ENCODE assay signal across 25 cellular contexts in genomic region chr9:11092974-11093373, GRCh38.
"Had no signal": no experiment of that assay in that cellular context is flagged by ENCODE, and none has a peak within 500 bp of the region (broad histone marks: within the 10 kb centered on the region; RNA-seq: fewer than 3 reads in every experiment).

No MANE protein-coding gene starts in this region.

- H3K4me3 ChIP-seq: cardiac muscle cell had no signal

- H3K27me3 Mint-ChIP-seq: activated B cell treated with CpG ODN at 0.5 μM for 24 hours; activated CD4-positive, alpha-beta T cell treated with anti-CD3 and anti-CD28 coated beads, Interleukin-2, amount 10 ng/mL, durations not matched to agents 24 days and 14 days; activated CD8-positive, alpha-beta memory T cell treated with anti-CD3 and anti-CD28 coated beads, Interleukin-2, amount 10 ng/mL, durations not matched to agents 7 days and 5 days; activated naive CD8-positive, alpha-beta T cell; activated T-cell treated with anti-CD3 and anti-CD28 coated beads, Interleukin-2, amount 50 U/mL, for 24 hours; T-helper 17 cell had no signal

- H3K27me3 ChIP-seq: cardiac muscle cell had no signal

- H3K27ac Mint-ChIP-seq: activated B cell treated with CpG ODN at 0.5 μM for 24 hours; activated CD4-positive, alpha-beta T cell treated with anti-CD3 and anti-CD28 coated beads, Interleukin-2, amount 10 ng/mL, durations not matched to agents 24 days and 14 days; activated CD8-positive, alpha-beta memory T cell treated with anti-CD3 and anti-CD28 coated beads, Interleukin-2, amount 10 ng/mL, durations not matched to agents 7 days and 5 days; activated naive CD4-positive, alpha-beta T cell treated with anti-CD3 and anti-CD28 coated beads for 36 hours; activated naive CD8-positive, alpha-beta T cell; activated T-cell treated with anti-CD3 and anti-CD28 coated beads, Interleukin-2, amount 50 U/mL, for 24 hours; brain; T-helper 17 cell had no signal

- H3K4me1 Mint-ChIP-seq: activated B cell treated with CpG ODN at 0.5 μM for 24 hours; activated CD4-positive, alpha-beta T cell treated with anti-CD3 and anti-CD28 coated beads, Interleukin-2, amount 10 ng/mL, durations not matched to agents 24 days and 14 days; activated CD8-positive, alpha-beta memory T cell treated with anti-CD3 and anti-CD28 coated beads, Interleukin-2, amount 10 ng/mL, durations not matched to agents 7 days and 5 days; brain; T-helper 17 cell had no signal

- ATAC-seq: activated CD8-positive, alpha-beta memory T cell treated with anti-CD3 and anti-CD28 coated beads, Interleukin-2, amount 10 ng/mL, durations not matched to agents 7 days and 5 days; T-helper 17 cell had no signal

- H3K27ac ChIP-seq: cardiac muscle cell had no signal

- H3K4me3 Mint-ChIP-seq: activated B cell treated with CpG ODN at 0.5 μM for 24 hours; activated CD4-positive, alpha-beta T cell treated with anti-CD3 and anti-CD28 coated beads, Interleukin-2, amount 10 ng/mL, durations not matched to agents 24 days and 14 days; activated CD8-positive, alpha-beta memory T cell treated with anti-CD3 and anti-CD28 coated beads, Interleukin-2, amount 10 ng/mL, durations not matched to agents 7 days and 5 days; activated naive CD4-positive, alpha-beta T cell treated with anti-CD3 and anti-CD28 coated beads for 36 hours; activated naive CD8-positive, alpha-beta T cell; activated T-cell treated with anti-CD3 and anti-CD28 coated beads, Interleukin-2, amount 50 U/mL, for 24 hours; brain; T-helper 17 cell had no signal

- H3K36me3 ChIP-seq: cardiac muscle cell had no signal

- DNase-seq: activated B cell treated with CpG ODN at 0.5 μM for 24 hours; activated CD4-positive, alpha-beta T cell treated with anti-CD3 and anti-CD28 coated beads for 1 hour; activated CD4-positive, alpha-beta T cell treated with anti-CD3 and anti-CD28 coated beads, Interleukin-2, amount 10 ng/mL, durations not matched to agents 24 days and 14 days; activated CD4-positive, alpha-beta T cell treated with anti-CD3 and anti-CD28 coated beads, Interleukin-2, amount 50 U/mL, for 48 hours; activated CD8-positive, alpha-beta memory T cell treated with anti-CD3 and anti-CD28 coated beads, Interleukin-2, amount 10 ng/mL, durations not matched to agents 7 days and 5 days; activated gamma-delta T cell; activated naive CD4-positive, alpha-beta T cell treated with anti-CD3 and anti-CD28 coated beads for 36 hours; activated T-cell treated with anti-CD3 and anti-CD28 coated beads, Interleukin-2, amount 50 U/mL, for 24 hours; amygdala; Karpas-422; NCI-H1105; NCI-H1436; NCI-H187; NCI-H2081 treated with DMSO at 0.1 percent for 48 hours; NCI-H2171 treated with DMSO at 0.1 percent for 48 hours; NCI-H226; NCI-H526; NCI-H774; NK-92 treated with Interleukin-12 subunit alpha and Interleukin-12 subunit beta, amount 100 ng/mL, for 24 hours; SHP77 treated with DMSO at 0.1 percent for 48 hours; T-helper 17 cell; T-helper 9 cell had no signal

- H3K9me3 Mint-ChIP-seq: activated B cell treated with CpG ODN at 0.5 μM for 24 hours; activated CD4-positive, alpha-beta T cell treated with anti-CD3 and anti-CD28 coated beads, Interleukin-2, amount 10 ng/mL, durations not matched to agents 24 days and 14 days; brain had no signal

- H3K36me3 Mint-ChIP-seq: activated CD8-positive, alpha-beta memory T cell treated with anti-CD3 and anti-CD28 coated beads, Interleukin-2, amount 10 ng/mL, durations not matched to agents 7 days and 5 days; activated naive CD8-positive, alpha-beta T cell; brain had no signal
